8 cellular contexts compared by ENCODE assay signal in the genomic region with DNA sequence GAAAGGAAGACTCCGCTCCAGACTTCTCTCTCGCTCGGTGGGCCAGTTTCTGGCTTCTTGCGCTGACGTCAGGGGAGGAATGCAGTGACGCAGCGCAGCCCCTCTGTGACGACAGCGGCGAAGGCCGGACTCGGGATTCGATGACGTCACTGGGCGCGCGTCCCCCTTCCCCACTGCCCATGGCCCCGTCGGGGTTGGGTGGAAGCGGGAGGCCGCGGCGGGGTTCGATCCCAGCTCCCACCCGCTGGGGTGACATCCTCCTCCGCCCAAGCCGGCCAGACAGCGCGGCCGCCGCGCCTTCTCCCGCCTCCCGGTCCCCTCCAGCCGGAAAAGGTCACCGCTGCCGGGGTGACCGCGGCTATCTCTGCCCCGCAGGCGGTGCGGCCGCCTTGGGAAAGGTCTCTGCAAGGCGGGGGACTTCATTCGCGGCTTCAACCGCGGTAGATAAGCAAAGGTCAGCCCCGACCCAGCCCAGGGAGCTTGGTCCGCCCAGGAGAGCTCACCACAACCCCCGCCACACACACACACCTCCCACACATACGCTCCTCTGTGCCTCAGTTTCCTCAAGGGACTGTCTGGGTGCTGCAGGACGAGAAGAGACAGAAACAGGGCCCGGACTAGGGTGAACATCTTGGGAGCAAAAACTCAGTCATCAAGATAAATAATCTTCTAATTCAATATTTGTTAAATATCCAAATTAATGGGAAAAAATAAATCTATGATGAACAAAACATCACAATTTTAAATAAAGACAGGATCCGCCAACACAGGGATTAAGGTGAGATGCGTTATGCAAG. TPM values are rescaled to one million over a fixed set of nuclear protein-coding genes. Genes with fewer than 3 reads are reported as not detected.
DNase-seq lines count a peak whose midpoint lies in the region; ATAC-seq and TF ChIP-seq lines count a peak whose summit lies in the region.

No MANE protein-coding gene starts in this region.

- H3K4me1 ChIP-seq in iPS-18a (ENCODE audit: control insufficient read depth, low read depth, low read length) = no peaks in the 10 kb centered on the region

- peak overlapping the region; percentile 90 for H3K9ac ChIP-seq in iPS-18a (ENCODE audit: low read length)

- peak; percentile 30 for ATAC-seq in GM21717 (IDR thresholded peaks at IDR 0.05; ENCODE audit: unreplicated experiment)

- H3K9me3 ChIP-seq in iPS-18a (ENCODE audit: control insufficient read depth, low read depth, low read length) = no peaks in the 10 kb centered on the region

- H3K36me3 ChIP-seq in iPS-18a (ENCODE audit: control insufficient read depth, low read depth, low read length) = no peaks in the 10 kb centered on the region

- H3K27me3 ChIP-seq in iPS-18a (ENCODE audit: control insufficient read depth, insufficient read depth, low read length) = no peaks in the 10 kb centered on the region

- peak overlapping the region; percentile 93 for H3K27ac ChIP-seq in adipose tissue (ENCODE audit: low read depth, low read length)
- peak overlapping the region; percentile 95 for H3K27ac ChIP-seq in iPS-18a (ENCODE audit: low read length)

- no peak for TF ChIP-seq RAD21 in Ishikawa (IDR thresholded peaks at IDR 0.05; ENCODE audit: low read depth)

- peak; percentile 93 for DNase-seq in NCI-H2171 (lab: John Stamatoyannopoulos, UW)
- DNase-seq in NCI-H2171 treated with DMSO at 0.1 percent for 48 hours (lab: John Stamatoyannopoulos, UW) = no peak
- peak; percentile 69 to 72 for DNase-seq in stimulated activated CD8-positive, alpha-beta memory T cell treated with anti-CD3 and anti-CD28 coated beads, Interleukin-2, amount 100 ng/mL, for 48 hours (ENCODE audit: low read depth in 2 of 2)
- DNase-seq in medulla oblongata (ENCODE audit: extremely low spot score) = no peak

- 4 to 5% (median 4%) methylated on average over 56 of the region's 56 CpGs for WGBS in adipose tissue, 3 donors

- peak overlapping the region; percentile 66 for H3K4me3 ChIP-seq in iPS-18a (ENCODE audit: low read length)

- TF ChIP-seq EP300 in Ishikawa (IDR thresholded peaks at IDR 0.05; ENCODE audit: borderline replicate concordance) = no peak

TF ChIP-seq in Ishikawa, 13 proteins besides CTCF, POLR2A, EP300 and RAD21:
- TF ChIP-seq TEAD4 (IDR thresholded peaks at IDR 0.05) (peak; percentile 43), CEBPB (IDR thresholded peaks at IDR 0.05) (no peak), NFIC (IDR thresholded peaks at IDR 0.05) (no peak), TAF1 (IDR thresholded peaks at IDR 0.05; ENCODE audit: low read depth) (peak; percentile 72), TCF12 (IDR thresholded peaks at IDR 0.05; ENCODE audit: low read depth) (peak; percentile 73), FOXM1 (IDR thresholded peaks at IDR 0.05; ENCODE audit: borderline replicate concordance, low read depth) (no peak), EGR1 (IDR thresholded peaks at IDR 0.05) (no peak), YY1 (IDR thresholded peaks at IDR 0.05; ENCODE audit: low read depth) (0 out of 2 replicates have a peak, but pooled peaks have one; percentile 40), CREB1 (IDR thresholded peaks at IDR 0.05; ENCODE audit: low read depth) (peak; percentile 98), ZBTB7A (IDR thresholded peaks at IDR 0.05; ENCODE audit: low read depth) (peak; percentile 96)
- TF ChIP-seq, protein P1, sequence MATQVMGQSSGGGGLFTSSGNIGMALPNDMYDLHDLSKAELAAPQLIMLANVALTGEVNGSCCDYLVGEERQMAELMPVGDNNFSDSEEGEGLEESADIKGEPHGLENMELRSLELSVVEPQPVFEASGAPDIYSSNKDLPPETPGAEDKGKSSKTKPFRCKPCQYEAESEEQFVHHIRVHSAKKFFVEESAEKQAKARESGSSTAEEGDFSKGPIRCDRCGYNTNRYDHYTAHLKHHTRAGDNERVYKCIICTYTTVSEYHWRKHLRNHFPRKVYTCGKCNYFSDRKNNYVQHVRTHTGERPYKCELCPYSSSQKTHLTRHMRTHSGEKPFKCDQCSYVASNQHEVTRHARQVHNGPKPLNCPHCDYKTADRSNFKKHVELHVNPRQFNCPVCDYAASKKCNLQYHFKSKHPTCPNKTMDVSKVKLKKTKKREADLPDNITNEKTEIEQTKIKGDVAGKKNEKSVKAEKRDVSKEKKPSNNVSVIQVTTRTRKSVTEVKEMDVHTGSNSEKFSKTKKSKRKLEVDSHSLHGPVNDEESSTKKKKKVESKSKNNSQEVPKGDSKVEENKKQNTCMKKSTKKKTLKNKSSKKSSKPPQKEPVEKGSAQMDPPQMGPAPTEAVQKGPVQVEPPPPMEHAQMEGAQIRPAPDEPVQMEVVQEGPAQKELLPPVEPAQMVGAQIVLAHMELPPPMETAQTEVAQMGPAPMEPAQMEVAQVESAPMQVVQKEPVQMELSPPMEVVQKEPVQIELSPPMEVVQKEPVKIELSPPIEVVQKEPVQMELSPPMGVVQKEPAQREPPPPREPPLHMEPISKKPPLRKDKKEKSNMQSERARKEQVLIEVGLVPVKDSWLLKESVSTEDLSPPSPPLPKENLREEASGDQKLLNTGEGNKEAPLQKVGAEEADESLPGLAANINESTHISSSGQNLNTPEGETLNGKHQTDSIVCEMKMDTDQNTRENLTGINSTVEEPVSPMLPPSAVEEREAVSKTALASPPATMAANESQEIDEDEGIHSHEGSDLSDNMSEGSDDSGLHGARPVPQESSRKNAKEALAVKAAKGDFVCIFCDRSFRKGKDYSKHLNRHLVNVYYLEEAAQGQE (IDR thresholded peaks at IDR 0.05; ENCODE audit: low read depth) = no peak
- TF ChIP-seq, protein P2, sequence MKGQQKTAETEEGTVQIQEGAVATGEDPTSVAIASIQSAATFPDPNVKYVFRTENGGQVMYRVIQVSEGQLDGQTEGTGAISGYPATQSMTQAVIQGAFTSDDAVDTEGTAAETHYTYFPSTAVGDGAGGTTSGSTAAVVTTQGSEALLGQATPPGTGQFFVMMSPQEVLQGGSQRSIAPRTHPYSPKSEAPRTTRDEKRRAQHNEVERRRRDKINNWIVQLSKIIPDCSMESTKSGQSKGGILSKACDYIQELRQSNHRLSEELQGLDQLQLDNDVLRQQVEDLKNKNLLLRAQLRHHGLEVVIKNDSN (IDR thresholded peaks at IDR 0.05) = no peak; the same call in 1 of the 2 replicates
- TF ChIP-seq, protein P3, sequence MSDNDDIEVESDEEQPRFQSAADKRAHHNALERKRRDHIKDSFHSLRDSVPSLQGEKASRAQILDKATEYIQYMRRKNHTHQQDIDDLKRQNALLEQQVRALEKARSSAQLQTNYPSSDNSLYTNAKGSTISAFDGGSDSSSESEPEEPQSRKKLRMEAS (IDR thresholded peaks at IDR 0.05) = peak; percentile 65

RNA-seq across cellular contexts. Expression of a gene that starts 0.8 kb away (rescaled TPM):
- 1 to 10 TPM; 4.4 to 5.8 (median 4.4) TPM for polyA plus RNA-seq in adipose tissue

RNA-seq across cellular contexts. Expression of a gene that starts 21.0 kb away (rescaled TPM):
- not detected for polyA plus RNA-seq in adipose tissue

RNA-seq across cellular contexts. Expression of a gene that starts 24.6 kb away (rescaled TPM):
- 1 to 10 TPM; 2.7 to 8.5 (median 2.9) TPM for polyA plus RNA-seq in adipose tissue

RNA-seq across cellular contexts. Expression of a gene that starts 54.7 kb away (rescaled TPM):
- polyA plus RNA-seq in adipose tissue = 10 to 100 TPM; 13.5 to 29.0 (median 16.2) TPM

RNA-seq across cellular contexts. Expression of a gene that starts 54.9 kb away (rescaled TPM):
- 1 to 10 TPM in 2 of 3 donors, under 1 TPM in 1; 0.45 to 9.9 (median 1.9) TPM for polyA plus RNA-seq in adipose tissue

Comparison
In these comparisons a context has a peak if more than half of its experiments do, and no peak if none do; other contexts are left out.
1. DNase-seq: peak in NCI-H2171 (single experiment) and stimulated activated CD8-positive, alpha-beta memory T cell treated with anti-CD3 and anti-CD28 coated beads, Interleukin-2, amount 100 ng/mL, for 48 hours (2 of 2); none in NCI-H2171 treated with DMSO at 0.1 percent for 48 hours (single experiment) and medulla oblongata (single experiment).